Comparison of ENCODE assay signal across 18 cellular contexts in genomic region chr20:33556237-33556636, GRCh38.
DNase-seq lines count a peak whose midpoint lies in the region; TF ChIP-seq lines count a peak whose summit lies in the region.
"Had no signal": no experiment of that assay in that cellular context is flagged by ENCODE, and none has a peak within 500 bp of the region (broad histone marks: within the 10 kb centered on the region; RNA-seq: fewer than 3 reads in every experiment).

No MANE protein-coding gene starts in this region.

- no peaks in the 10 kb centered on the region for H3K9me3 Mint-ChIP-seq in activated naive CD4-positive, alpha-beta T cell treated with anti-CD3 and anti-CD28 coated beads, Interleukin-2, amount 50 U/mL, for 24 hours
- no peaks in the 10 kb centered on the region for H3K9me3 Mint-ChIP-seq in activated CD4-positive, alpha-beta memory T cell treated with anti-CD3 and anti-CD28 coated beads for 36 hours
- H3K9me3 Mint-ChIP-seq: brain had no signal

- CTCF ChIA-PET in activated CD4-positive, alpha-beta memory T cell treated with anti-CD3 and anti-CD28 coated beads for 36 hours (lab: Charles Lee): no interaction called here

- no peaks in the 10 kb centered on the region for H3K27me3 Mint-ChIP-seq in activated naive CD4-positive, alpha-beta T cell treated with anti-CD3 and anti-CD28 coated beads, Interleukin-2, amount 50 U/mL, for 24 hours
- H3K27me3 Mint-ChIP-seq in activated CD4-positive, alpha-beta memory T cell treated with anti-CD3 and anti-CD28 coated beads for 36 hours: no peaks in the 10 kb centered on the region
- H3K27me3 Mint-ChIP-seq: brain had no signal

- H3K4me1 Mint-ChIP-seq in activated naive CD4-positive, alpha-beta T cell treated with anti-CD3 and anti-CD28 coated beads, Interleukin-2, amount 50 U/mL, for 24 hours: peaks cover 46% of the 10 kb centered on the region
- H3K4me1 Mint-ChIP-seq in activated CD4-positive, alpha-beta memory T cell treated with anti-CD3 and anti-CD28 coated beads for 36 hours (ENCODE audit: low read depth): peaks cover 29% of the 10 kb centered on the region

- H3K36me3 ChIP-seq in liver (ENCODE audit: control insufficient read depth in 4 of 4, insufficient read depth in 3 of 4, low read depth in 1 of 4, low read length in 3 of 4) (no peaks in the 10 kb centered on the region), urinary bladder (ENCODE audit: insufficient read depth) (no peaks in the 10 kb centered on the region), testis (ENCODE audit: low read depth, missing control alignments) (no peaks in the 10 kb centered on the region)
- H3K36me3 ChIP-seq: HAP-1 had no signal

- intact Hi-C loops in activated CD4-positive, alpha-beta memory T cell treated with anti-CD3 and anti-CD28 coated beads for 36 hours (cut with micrococcal nuclease): loop anchor here (5.0 kb wide), 1 partner anchor 176 kb away; the partner anchor contains the start of gene ZNF341
- intact Hi-C loops in testis (cut with DNase I; ENCODE audit: low total_unique reads): no loop called here

- WGBS in liver: 48% methylated on average over 3 of the region's 3 CpGs
- WGBS in urinary bladder: 90% methylated on average over 3 of the region's 3 CpGs
- WGBS in testis, 2 donors: 91 to 93% methylated on average over 3 of the region's 3 CpGs

- peak overlapping the region in 1 of 2 donors; percentile 25 for H3K9ac ChIP-seq in liver (ENCODE audit: low read depth in 1 of 2, low read length in 2 of 2)

- H3K4me1 ChIP-seq in liver (ENCODE audit: control insufficient read depth in 4 of 4, insufficient read depth in 4 of 4, low read length in 3 of 4) (peaks cover 13 to 31% (median 21%) of the 10 kb centered on the region in 4 donors), urinary bladder (ENCODE audit: insufficient read depth) (no peaks in the 10 kb centered on the region), testis (peaks cover 3% of the 10 kb centered on the region)

- POLR2A ChIA-PET in activated CD4-positive, alpha-beta memory T cell treated with anti-CD3 and anti-CD28 coated beads for 36 hours (lab: Charles Lee): no interaction called here

- H3K27ac Mint-ChIP-seq in activated naive CD4-positive, alpha-beta T cell treated with anti-CD3 and anti-CD28 coated beads, Interleukin-2, amount 50 U/mL, for 24 hours: peak overlapping the region; percentile 87
- H3K27ac Mint-ChIP-seq in activated CD4-positive, alpha-beta memory T cell treated with anti-CD3 and anti-CD28 coated beads for 36 hours: peak overlapping the region; percentile 89

- no peak for TF ChIP-seq RAD21 in liver (IDR thresholded peaks at IDR 0.05)

- H3K4me3 Mint-ChIP-seq in activated naive CD4-positive, alpha-beta T cell treated with anti-CD3 and anti-CD28 coated beads, Interleukin-2, amount 50 U/mL, for 24 hours: peak overlapping the region; percentile 24
- no peak overlapping the region for H3K4me3 Mint-ChIP-seq in activated CD4-positive, alpha-beta memory T cell treated with anti-CD3 and anti-CD28 coated beads for 36 hours

- peaks cover 10% of the 10 kb centered on the region for H3K36me3 Mint-ChIP-seq in activated naive CD4-positive, alpha-beta T cell treated with anti-CD3 and anti-CD28 coated beads, Interleukin-2, amount 50 U/mL, for 24 hours
- peaks cover 13% of the 10 kb centered on the region for H3K36me3 Mint-ChIP-seq in activated CD4-positive, alpha-beta memory T cell treated with anti-CD3 and anti-CD28 coated beads for 36 hours

- TF ChIP-seq POLR2A in testis (IDR thresholded peaks at IDR 0.05): no peak

- H3K4me3 ChIP-seq in liver (ENCODE audit: low read depth in 1 of 3, low read length in 3 of 3) (no peak overlapping the region), urinary bladder (ENCODE audit: low read depth, low read length) (no peak overlapping the region), testis (no peak overlapping the region)
- H3K4me3 ChIP-seq: HAP-1, spleen, stomach had no signal

- H3K9me3 ChIP-seq in liver (ENCODE audit: control insufficient read depth in 4 of 4, low read length in 3 of 4) (no peaks in the 10 kb centered on the region), testis (no peaks in the 10 kb centered on the region)
- H3K9me3 ChIP-seq: HAP-1, spleen, stomach had no signal

- H3K27me3 ChIP-seq in liver (ENCODE audit: control insufficient read depth in 4 of 4, insufficient read depth in 4 of 4, low read length in 3 of 4): no peaks in the 10 kb centered on the region
- H3K27me3 ChIP-seq in testis: no peaks in the 10 kb centered on the region
- H3K27me3 ChIP-seq: spleen, stomach had no signal

- no peak for TF ChIP-seq CTCF in liver (IDR thresholded peaks at IDR 0.05; ENCODE audit: low read depth, low read length, missing input control)
- TF ChIP-seq CTCF in testis (IDR thresholded peaks at IDR 0.05): no peak

- H3K27ac ChIP-seq in liver (ENCODE audit: low read depth in 1 of 2, low read length in 2 of 2) (peak overlapping the region; percentile 58 to 76), urinary bladder (ENCODE audit: low read depth) (peak overlapping the region; percentile 38), testis (no peak overlapping the region)

- DNase-seq in activated naive CD4-positive, alpha-beta T cell (lab: John Stamatoyannopoulos, UW): no peak
- DNase-seq in activated CD4-positive, alpha-beta memory T cell treated with anti-CD3 and anti-CD28 coated beads for 36 hours: no peak
- no peak for DNase-seq in NCI-H2171 (lab: John Stamatoyannopoulos, UW)
- DNase-seq in testis: no peak
- DNase-seq in NCI-H524 (lab: John Stamatoyannopoulos, UW): no peak
- DNase-seq: activated CD4-positive, alpha-beta T cell treated with anti-CD3 and anti-CD28 coated beads for 1 hour; GF-D8; left cardiac atrium; NCI-H2107; RPMI8226; spleen; stomach; SW 1271 had no signal

TF ChIP-seq in liver, 16 proteins besides CTCF, POLR2A, EP300 and RAD21:
- TF ChIP-seq HNF4A (conservative IDR thresholded peaks at IDR 0.05) (peak in 1 of 2 donors; percentile 15), EGR1 (IDR thresholded peaks at IDR 0.05; ENCODE audit: low read depth in 2 of 2) (no peak), YY1 (IDR thresholded peaks at IDR 0.05) (peak; percentile 26), TAF1 (conservative IDR thresholded peaks at IDR 0.05) (no peak), RXRA (IDR thresholded peaks at IDR 0.05) (peak; percentile 76 to 86), NR2F2 (IDR thresholded peaks at IDR 0.05) (no peak)

Comparison
In these comparisons a context has a peak if more than half of its experiments do, and no peak if none do; other contexts are left out.
1. H3K27ac ChIP-seq: peak in liver (2 of 2) and urinary bladder (single experiment); none in testis (0 of 2).